In genomic region chr9:128275198-128276007, GRCh38 we compare ENCODE assay signal across 8 cellular contexts. TPM values are rescaled to one million over a fixed set of nuclear protein-coding genes. Genes with fewer than 3 reads are reported as not detected.
DNase-seq lines count a peak whose midpoint lies in the region; ATAC-seq and TF ChIP-seq lines count a peak whose summit lies in the region.

Gene GOLGA2 (minus strand): TSS chr9:128276007. CDS start chr9:128275976, 31 bp downstream.

- BruUV-seq in IMR-90 (replicated peaks; lab: Mats Ljungman, UMichigan), result no TSS peak

- peak within 1 kb of the TSS; percentile 73 for H4K91ac ChIP-seq in IMR-90 (ENCODE audit: insufficient read depth, low read depth, low read length)

- H3K27me3 ChIP-seq in IMR-90 (ENCODE audit: control insufficient read depth, insufficient read depth, low read length) (no peaks in the 10 kb centered on the region), adrenal gland (no peaks in the 10 kb centered on the region), left ventricle myocardium inferior (ENCODE audit: low read depth) (no peaks in the 10 kb centered on the region), psoas muscle (ENCODE audit: insufficient read depth in 3 of 3, low read length in 2 of 3) (no peaks in the 10 kb centered on the region)

- peak within 1 kb of the TSS; percentile 72 for H3K18ac ChIP-seq in IMR-90 (ENCODE audit: low read depth, low read length)

- peak; percentile 48 for DNase-seq in NCI-H82 (lab: John Stamatoyannopoulos, UW)
- DNase-seq in NCI-H82 treated with DMSO at 0.1 percent for 48 hours (lab: John Stamatoyannopoulos, UW; ENCODE audit: unreplicated experiment), result no peak
- DNase-seq in IMR-90, result peak; percentile 76
- peak; percentile 40 to 75 (median 50) for DNase-seq in adrenal gland
- peak; percentile 27 for DNase-seq in left ventricle myocardium inferior
- DNase-seq in psoas muscle, result peak in 1 of 2 donors; percentile 57
- no peak for DNase-seq in SIG-M5 (lab: John Stamatoyannopoulos, UW)

- H3K79me1 ChIP-seq in IMR-90 (ENCODE audit: low read depth in 1 of 2, low read length in 2 of 2), result peaks cover 23 to 71% of the 10 kb centered on the region in 2 experiments

- in situ Hi-C loops in IMR-90 (cut with MboI; ENCODE audit: low sequenced_read_pairs), result no loop called here

- peak within 1 kb of the TSS; percentile 91 for H3K27ac ChIP-seq in IMR-90 (ENCODE audit: insufficient read depth, low read length)
- peak within 1 kb of the TSS; percentile 6 to 95 (median 75) for H3K27ac ChIP-seq in adrenal gland
- peak within 1 kb of the TSS; percentile 90 for H3K27ac ChIP-seq in left ventricle myocardium inferior (replicated peaks)
- peak within 1 kb of the TSS; percentile 86 for H3K27ac ChIP-seq in psoas muscle

- peaks cover 7% of the 10 kb centered on the region for H3K4me1 ChIP-seq in IMR-90 (ENCODE audit: control insufficient read depth, insufficient read depth, low read length)
- peaks cover 11 to 25% of the 10 kb centered on the region in 2 donors for H3K4me1 ChIP-seq in adrenal gland (replicated peaks in 1 of 2)
- peaks cover 69% of the 10 kb centered on the region for H3K4me1 ChIP-seq in left ventricle myocardium inferior
- H3K4me1 ChIP-seq in psoas muscle, result peaks cover 19% of the 10 kb centered on the region

- TF ChIP-seq CTCF in IMR-90 (conservative IDR thresholded peaks at IDR 0.05; ENCODE audit: low read depth, low read length) (no peak), adrenal gland (IDR thresholded peaks at IDR 0.05) (no peak), left ventricle myocardium inferior (IDR thresholded peaks at IDR 0.05; ENCODE audit: borderline replicate concordance) (no peak), psoas muscle (IDR thresholded peaks at IDR 0.05) (no peak)

- H2BK120ac ChIP-seq in IMR-90 (ENCODE audit: low read depth, low read length), result peak within 1 kb of the TSS; percentile 49; the same call in 1 of the 2 replicates

- peak within 1 kb of the TSS; percentile 99 for H2AK9ac ChIP-seq in IMR-90 (replicated peaks; ENCODE audit: low read depth, low read length, poor library complexity)

- H3K4me3 ChIP-seq in IMR-90 (ENCODE audit: insufficient read depth, low read depth, low read length), result peak within 1 kb of the TSS; percentile 96
- peak within 1 kb of the TSS; percentile 48 to 92 (median 74) for H3K4me3 ChIP-seq in adrenal gland
- peak within 1 kb of the TSS; percentile 93 for H3K4me3 ChIP-seq in left ventricle myocardium inferior
- peak within 1 kb of the TSS; percentile 97 for H3K4me3 ChIP-seq in psoas muscle

- TF ChIP-seq POLR2A in IMR-90 (IDR thresholded peaks at IDR 0.05; ENCODE audit: low read depth, low read length), result peak; percentile 87
- peak in 1 of 2 donors; percentile 17 for TF ChIP-seq POLR2A in adrenal gland (IDR thresholded peaks at IDR 0.05)

- H4K8ac ChIP-seq in IMR-90 (ENCODE audit: low read depth in 2 of 2, low read length in 2 of 2), result peak within 1 kb of the TSS; percentile 48 to 89; a peak in 3 of 4 replicates

- peak within 1 kb of the TSS; percentile 97 for H3K4ac ChIP-seq in IMR-90 (ENCODE audit: low read depth, low read length)

- intact Hi-C loops in IMR-90 (cut with micrococcal nuclease), result no loop called here
- intact Hi-C loops in adrenal gland (cut with DNase I), result no loop called here
- intact Hi-C loops in left ventricle myocardium inferior (cut with micrococcal nuclease), result no loop called here
- intact Hi-C loops in psoas muscle (cut with DNase I), result loop anchor here in 1 of 2 donors (5.0 kb wide), 1 partner anchor 83 kb away; the partner anchor contains the start of gene CIZ1

- peak within 1 kb of the TSS; percentile 95 for H2AFZ ChIP-seq in IMR-90 (replicated peaks; ENCODE audit: low read length, poor library complexity)

- TF ChIP-seq RAD21 in IMR-90 (IDR thresholded peaks at IDR 0.05; ENCODE audit: low read length), result no peak

- CTCF ChIA-PET in IMR-90 (lab: Yijun Ruan, JAX), result interaction anchor here (0.6 kb wide), 1 partner anchor 744 kb away, joined by 5 read pairs; no protein-coding TSS in a partner anchor

- dilution Hi-C loops in IMR-90 (cut with HindIII; ENCODE audit: low sequenced_read_pairs, unreplicated experiment), result no loop called here

- H3K9me1 ChIP-seq in IMR-90 (ENCODE audit: insufficient read depth, low read length), result peaks cover 14% of the 10 kb centered on the region

- H3K9ac ChIP-seq in IMR-90 (ENCODE audit: low read depth, low read length), result peak within 1 kb of the TSS; percentile 94

- POLR2A ChIA-PET in IMR-90 (lab: Charles Lee; ENCODE audit: unreplicated experiment), result interaction anchor here (0.8 kb wide), 1 partner anchor 96 kb away, joined by 4 read pairs; the partner anchor contains the start of gene URM1

- H2BK15ac ChIP-seq in IMR-90 (ENCODE audit: low read depth, low read length), result peak within 1 kb of the TSS; percentile 33; the same call in 1 of the 3 replicates

- peak within 1 kb of the TSS; percentile 91 for H3K23ac ChIP-seq in IMR-90 (ENCODE audit: low read depth, low read length)

- H3K4me2 ChIP-seq in IMR-90 (ENCODE audit: low read depth, low read length), result peak within 1 kb of the TSS; percentile 97

- H2AK5ac ChIP-seq in IMR-90 (ENCODE audit: low read depth, low read length), result peak within 1 kb of the TSS; percentile 76

- peaks cover 20% of the 10 kb centered on the region for H3K36me3 ChIP-seq in IMR-90 (ENCODE audit: control insufficient read depth, insufficient read depth, low read length)
- H3K36me3 ChIP-seq in adrenal gland (replicated peaks in 1 of 2), result peaks cover 0 to 33% of the 10 kb centered on the region in 2 donors
- H3K36me3 ChIP-seq in left ventricle myocardium inferior, result peaks cover 33% of the 10 kb centered on the region
- H3K36me3 ChIP-seq in psoas muscle (ENCODE audit: insufficient read depth in 1 of 2, low read depth in 1 of 2), result peaks cover 7 to 41% of the 10 kb centered on the region in 2 donors

- peak within 1 kb of the TSS; percentile 72 for H3K56ac ChIP-seq in IMR-90 (ENCODE audit: extremely low read depth, insufficient read depth, low read length)

- no peak within 1 kb of the TSS for H2BK20ac ChIP-seq in IMR-90 (ENCODE audit: low read depth, low read length)

- ATAC-seq in GM21619 (IDR thresholded peaks at IDR 0.05; ENCODE audit: unreplicated experiment), result peak; percentile 49
- ATAC-seq in IMR-90 (ENCODE audit: low read depth), result peak; percentile 66
- ATAC-seq in psoas muscle, result peak; percentile 55 to 73 (median 66)

- no peaks in the 10 kb centered on the region for H3K9me3 ChIP-seq in IMR-90 (ENCODE audit: control insufficient read depth, insufficient read depth, low read length)
- H3K9me3 ChIP-seq in adrenal gland (replicated peaks in 1 of 3), result no peaks in the 10 kb centered on the region
- no peaks in the 10 kb centered on the region for H3K9me3 ChIP-seq in left ventricle myocardium inferior (replicated peaks)
- no peaks in the 10 kb centered on the region for H3K9me3 ChIP-seq in psoas muscle

- peak within 1 kb of the TSS; percentile 93 for H4K5ac ChIP-seq in IMR-90 (ENCODE audit: low read depth, low read length)

- peak within 1 kb of the TSS; percentile 99 for H3K14ac ChIP-seq in IMR-90 (replicated peaks; ENCODE audit: low read depth, low read length)

- 0% methylated on average over 11 of the region's 57 CpGs; no CpG with 5 or more reads in 1 of the 2 experiments for WGBS in IMR-90 (ENCODE audit: extremely low coverage in 2 of 2, insufficient read length in 1 of 2), 2 experiments
- WGBS in adrenal gland, 4 donors, result 0 to 1% (median 1%) methylated on average over 17 to 56 of the region's 57 CpGs
- 0 to 1% (median 1%) methylated on average over 44 to 57 of the region's 57 CpGs for WGBS in psoas muscle, 3 donors

- peaks cover 24% of the 10 kb centered on the region for H4K20me1 ChIP-seq in IMR-90 (ENCODE audit: insufficient read depth, low read length)

- H2BK5ac ChIP-seq in IMR-90 (ENCODE audit: low read depth, low read length, poor library complexity, severe bottlenecking), result peak within 1 kb of the TSS; percentile 89

TF ChIP-seq in IMR-90, 13 proteins besides CTCF, POLR2A, EP300 and RAD21:
- TF ChIP-seq MXI1 (IDR thresholded peaks at IDR 0.05; ENCODE audit: borderline replicate concordance, low read depth, low read length) (0 out of 2 replicates have a peak, but pooled peaks have one; percentile 13), MAZ (IDR thresholded peaks at IDR 0.05; ENCODE audit: borderline replicate concordance, low read depth, low read length) (peak; percentile 71; the same call in 1 of the 2 replicates), USF2 (IDR thresholded peaks at IDR 0.05; ENCODE audit: low read depth, low read length) (no peak), RCOR1 (IDR thresholded peaks at IDR 0.05; ENCODE audit: insufficient replicate concordance, low read length) (no peak)

RNA-seq across cellular contexts. Expression of gene GOLGA2, which starts in this region (rescaled TPM):
- 118 TPM in 2 replicates for total RNA-seq in IMR-90 (2012; rRNA removed)
- 124 and 146 TPM in 2 replicates for polyA plus RNA-seq in IMR-90 (2012; rRNA removed)
- 69.6 and 69.8 TPM in 2 replicates for polyA plus RNA-seq in IMR-90 (2012; cell fraction: cytosol; rRNA removed)
- 168 and 324 TPM in 2 replicates for polyA plus RNA-seq in IMR-90 (2012; cell fraction: nucleus; rRNA removed; ENCODE audit: low replicate concordance)
- total RNA-seq in adrenal gland, result 10 to 100 TPM; 35.8 to 92.8 (median 81.3) TPM
- 100 to 1,000 TPM in 2 of 3 donors, 10 to 100 TPM in 1; 87.7 to 221 (median 124) TPM for polyA plus RNA-seq in adrenal gland
- 86.9 TPM for total RNA-seq in left ventricle myocardium inferior
- total RNA-seq in psoas muscle, result 10 to 100 TPM; 63.5 to 85.3 (median 76.7) TPM
- 10 to 100 TPM; 57.2 to 79.4 (median 72.4) TPM for polyA plus RNA-seq in psoas muscle

Comparison
In these comparisons a context has a peak if more than half of its experiments do, and no peak if none do; other contexts are left out.
1. DNase-seq: peak in NCI-H82 (single experiment), IMR-90 (single experiment), adrenal gland (7 of 7) and left ventricle myocardium inferior (single experiment); none in NCI-H82 treated with DMSO at 0.1 percent for 48 hours (single experiment) and SIG-M5 (single experiment).
2. Peak in every context shown above with its lines, with median percentiles within 50 percentile points of each other: ATAC-seq, H3K27ac ChIP-seq and H3K4me3 ChIP-seq.